ENCODE assay signal across 8 cellular contexts in the genomic region with DNA sequence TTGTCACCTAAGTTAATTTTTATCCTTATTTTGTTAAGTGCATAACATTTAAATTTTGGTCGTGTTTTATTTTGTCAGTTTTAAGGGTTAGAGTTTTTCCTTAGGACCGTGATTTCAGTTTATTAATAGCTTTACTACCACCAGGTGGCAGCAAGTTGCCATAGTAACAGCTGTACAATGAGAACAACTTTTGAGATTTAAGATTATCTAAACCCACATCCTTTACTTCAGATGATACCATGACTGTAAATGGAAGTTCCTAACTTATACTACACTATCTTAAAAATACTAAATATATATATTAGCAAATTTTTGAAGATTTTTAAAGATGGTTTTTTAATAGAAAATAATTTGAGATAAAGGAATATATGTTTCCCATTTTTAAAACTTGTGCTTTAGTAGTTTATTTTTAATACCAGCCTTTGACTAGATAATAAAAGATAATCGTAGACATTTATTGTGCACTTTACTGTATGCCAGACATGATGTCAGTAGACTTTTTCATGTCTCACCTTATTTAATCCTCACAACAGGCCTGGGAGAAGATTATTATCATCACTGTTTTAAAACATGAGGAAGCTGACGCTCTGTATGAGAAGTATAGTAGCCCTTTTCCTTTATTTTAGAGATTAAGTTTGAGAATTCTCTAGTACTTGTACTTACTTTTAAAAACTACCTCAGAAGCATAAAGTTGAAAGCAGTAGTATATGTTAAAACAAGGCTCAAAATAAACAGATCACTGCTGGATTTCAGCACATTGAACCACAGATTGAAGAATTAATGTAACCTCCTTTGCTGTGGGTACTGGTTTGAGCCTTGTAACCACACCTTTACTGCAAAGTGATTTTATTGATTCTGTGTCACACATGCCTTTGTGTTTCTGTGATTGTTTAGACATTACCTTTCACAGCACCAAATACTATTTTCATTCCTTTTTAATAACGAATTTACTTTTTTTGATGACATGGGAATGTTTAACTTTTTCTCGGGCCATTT. TPM values are rescaled to one million over a fixed set of nuclear protein-coding genes. Genes with fewer than 3 reads are reported as not detected.
A peak's percentile ranks its signal among the peaks of the same experiment; 100 is the strongest.
DNase-seq lines count a peak whose midpoint lies in the region; ATAC-seq, FAIRE-seq and TF ChIP-seq lines count a peak whose summit lies in the region.

No MANE protein-coding gene starts in this region.

- intact Hi-C loops in right cardiac atrium (cut with DNase I) = loop anchor here in 1 of 4 donors (10.0 kb wide), 1 partner anchor 603 kb away; no protein-coding TSS in a partner anchor

- peaks cover 83% of the 10 kb centered on the region for H3K36me3 ChIP-seq in adipocyte (ENCODE audit: control insufficient read depth, insufficient read depth, low read length, severe bottlenecking)

- ATAC-seq in HG03095 (IDR thresholded peaks at IDR 0.05; ENCODE audit: unreplicated experiment) (peak; percentile 57), right cardiac atrium (peak; percentile 50 to 56)

- H3K27me3 ChIP-seq in adipocyte (replicated peaks; ENCODE audit: control insufficient read depth, insufficient read depth, low read length) = no peaks in the 10 kb centered on the region
- no peaks in the 10 kb centered on the region for H3K27me3 ChIP-seq in right cardiac atrium (ENCODE audit: control insufficient read depth, insufficient read depth)

- H3K4me1 ChIP-seq in adipocyte (ENCODE audit: control insufficient read depth, insufficient read depth, low read length) = peaks cover 8% of the 10 kb centered on the region
- H3K4me1 ChIP-seq in right cardiac atrium (ENCODE audit: control insufficient read depth, insufficient read depth, low read length) = no peaks in the 10 kb centered on the region

- TF ChIP-seq CTCF in GM12875 (IDR thresholded peaks at IDR 0.05; ENCODE audit: borderline replicate concordance, insufficient read depth, low read depth, low read length) = 0 out of 2 replicates have a peak, but pooled peaks have one; percentile 25

- peak; percentile 52 for DNase-seq in AG08395 (ENCODE audit: low spot score)
- DNase-seq in RCC 7860 (ENCODE audit: low spot score) = peak; percentile 48
- DNase-seq in adipocyte (ENCODE audit: low read depth) = peak; percentile 84
- DNase-seq in right cardiac atrium = peak in 1 of 3 donors; percentile 49
- DNase-seq in stimulated activated CD4-positive, alpha-beta T cell treated with anti-CD3 and anti-CD28 coated beads, Interleukin-1b, Interleukin-23, amount 100 ng/mL, for 48 hours = peak; percentile 21
- DNase-seq in islet precursor cell = no peak

- no peak overlapping the region for H3K27ac ChIP-seq in right cardiac atrium (ENCODE audit: low read length)

- no peak overlapping the region for H3K9ac ChIP-seq in adipocyte (ENCODE audit: low read length)

- peak; percentile 23 for FAIRE-seq in RCC 7860 (lab: Jason Lieb, UNC)

- WGBS in right cardiac atrium = 55% methylated on average over 6 of the region's 6 CpGs

- H3K9me3 ChIP-seq in adipocyte (ENCODE audit: control insufficient read depth, low read length) (no peaks in the 10 kb centered on the region), right cardiac atrium (ENCODE audit: control insufficient read depth, low read length) (no peaks in the 10 kb centered on the region)

- H3K4me3 ChIP-seq in GM12875 (ENCODE audit: low read depth, low read length) = no peak overlapping the region
- H3K4me3 ChIP-seq in adipocyte (ENCODE audit: low read length) = no peak overlapping the region
- H3K4me3 ChIP-seq in right cardiac atrium (ENCODE audit: low read length) = no peak overlapping the region

RNA-seq across cellular contexts. Expression of gene SREK1, which starts 27.5 kb away (rescaled TPM):
- total RNA-seq in right cardiac atrium = 10 to 100 TPM; 32.5 to 42.6 (median 33.3) TPM
- polyA plus RNA-seq in right cardiac atrium = 23.2 TPM
